ENCODE assay signal across 22 cellular contexts in genomic region chr10:113524539-113525490, GRCh38. TPM values are rescaled to one million over a fixed set of nuclear protein-coding genes. Genes with fewer than 3 reads are reported as not detected.
DNase-seq lines count a peak whose midpoint lies in the region; ATAC-seq and TF ChIP-seq lines count a peak whose summit lies in the region.
"Had no signal": no experiment of that assay in that cellular context is flagged by ENCODE, and none has a peak within 500 bp of the region (broad histone marks: within the 10 kb centered on the region; RNA-seq: fewer than 3 reads in every experiment).

No MANE protein-coding gene starts in this region.

- DNase-seq in AG10803 (ENCODE audit: low read depth) = peak; percentile 58
- DNase-seq in HCT116 (ENCODE audit: low read depth, low spot score) = no peak
- DNase-seq in breast epithelium (ENCODE audit: low spot score in 2 of 2) = no peak
- peak; percentile 23 to 49 for DNase-seq in lung microvascular endothelial cell (ENCODE audit: low read depth in 2 of 2)
- DNase-seq in activated CD8-positive, alpha-beta memory T cell treated with anti-CD3 and anti-CD28 coated beads, Interleukin-2, amount 50 U/mL, for 48 hours = no peak
- DNase-seq in activated CD8-positive, alpha-beta T cell treated with anti-CD3 and anti-CD28 coated beads, Interleukin-2, amount 10 ng/mL, durations not matched to agents 7 days and 5 days = no peak
- DNase-seq: activated CD4-positive, alpha-beta memory T cell treated with anti-CD3 and anti-CD28 coated beads for 36 hours; Calu3; effector memory CD8-positive, alpha-beta T cell; gastrocnemius medialis; naive B cell; NCI-H1105; stimulated activated CD4-positive, alpha-beta T cell treated with anti-CD3 and anti-CD28 coated beads, Interleukin-12 subunit alpha, Interleukin-12 subunit beta, amount 100 ng/mL, for 4 hours; stimulated activated naive CD4-positive, alpha-beta T cell had no signal

- POLR2A ChIA-PET in HCT116 (lab: Charles Lee) = no interaction called here
- POLR2A ChIA-PET in activated CD8-positive, alpha-beta T cell treated with anti-CD3 and anti-CD28 coated beads, Interleukin-2, amount 10 ng/mL, durations not matched to agents 7 days and 5 days (lab: Charles Lee) = interaction anchor here (0.7 kb wide), 1 partner anchor 431 kb away, joined by 3 read pairs; no protein-coding TSS in a partner anchor

- TF ChIP-seq RAD21 in HCT116 (IDR thresholded peaks at IDR 0.05; ENCODE audit: low read depth) = no peak

- intact Hi-C loops in HCT116 (cut with micrococcal nuclease) = loop anchor here (5.0 to 10.0 kb wide), 3 partner anchors 138 to 803 kb away; no protein-coding TSS in a partner anchor
- intact Hi-C loops in breast epithelium (cut with DNase I; ENCODE audit: low total_unique reads) = no loop called here

- ATAC-seq in HCT116 (no peak), GM18909 (IDR thresholded peaks at IDR 0.05; ENCODE audit: poor library complexity, unreplicated experiment) (no peak), GM21737 (IDR thresholded peaks at IDR 0.05; ENCODE audit: unreplicated experiment) (no peak)
- ATAC-seq in activated CD8-positive, alpha-beta T cell treated with anti-CD3 and anti-CD28 coated beads, Interleukin-2, amount 10 ng/mL, durations not matched to agents 7 days and 5 days = no peak
- ATAC-seq: effector memory CD8-positive, alpha-beta T cell; gastrocnemius medialis had no signal

- H4K20me1 ChIP-seq in HCT116 (ENCODE audit: insufficient read depth) = no peaks in the 10 kb centered on the region

- no peaks in the 10 kb centered on the region for H3K9me2 ChIP-seq in HCT116 (ENCODE audit: insufficient read depth)

- H3K9ac ChIP-seq in HCT116 (ENCODE audit: low read length) = no peak overlapping the region

- BruUV-seq in HCT116 (replicated peaks; lab: Mats Ljungman, UMichigan) = no TSS peak

- TF ChIP-seq POLR2A in HCT116 (IDR thresholded peaks at IDR 0.05; ENCODE audit: borderline replicate concordance, extremely low read depth, insufficient read depth, insufficient read length) (no peak), breast epithelium (IDR thresholded peaks at IDR 0.05) (no peak)

- no peaks in the 10 kb centered on the region for H3K79me2 ChIP-seq in HCT116 (ENCODE audit: insufficient read depth, low read length)

- H3K36me3 ChIP-seq in HCT116 (ENCODE audit: control insufficient read depth in 1 of 2, insufficient read depth in 2 of 2, low read length in 2 of 2) (no peaks in the 10 kb centered on the region), breast epithelium (no peaks in the 10 kb centered on the region)
- H3K36me3 ChIP-seq: adrenal gland, gastrocnemius medialis, WERI-Rb-1 had no signal

- no peak overlapping the region for H3K4me3 ChIP-seq in AG10803 (ENCODE audit: low read length)
- H3K4me3 ChIP-seq in HCT116 (replicated peaks in 1 of 2; ENCODE audit: low read depth in 1 of 2, low read length in 2 of 2) = no peak overlapping the region
- H3K4me3 ChIP-seq in breast epithelium = no peak overlapping the region
- H3K4me3 ChIP-seq: adrenal gland, gastrocnemius medialis had no signal

- CTCF ChIA-PET in HCT116 (lab: Charles Lee) = interaction anchor here (1.3 kb wide), 1 partner anchor 38 kb away, joined by 4 read pairs; no protein-coding TSS in a partner anchor
- CTCF ChIA-PET in activated CD8-positive, alpha-beta T cell treated with anti-CD3 and anti-CD28 coated beads, Interleukin-2, amount 10 ng/mL, durations not matched to agents 7 days and 5 days (lab: Charles Lee) = no interaction called here

- H3K4me2 ChIP-seq in HCT116 (ENCODE audit: low read length) = no peak overlapping the region

- H3K36me3 Mint-ChIP-seq in activated CD8-positive, alpha-beta T cell treated with anti-CD3 and anti-CD28 coated beads, Interleukin-2, amount 10 ng/mL, durations not matched to agents 7 days and 5 days (ENCODE audit: low read depth) = no peaks in the 10 kb centered on the region
- H3K36me3 Mint-ChIP-seq: activated CD4-positive, alpha-beta memory T cell treated with anti-CD3 and anti-CD28 coated beads for 36 hours; naive B cell had no signal

- TF ChIP-seq CTCF in AG10803 (conservative IDR thresholded peaks at IDR 0.05; ENCODE audit: low read length) = no peak
- no peak for TF ChIP-seq CTCF in HCT116 (IDR thresholded peaks at IDR 0.05 in 2 of 3, conservative IDR thresholded peaks at IDR 0.05 in 1 of 3; ENCODE audit: borderline replicate concordance in 1 of 3, insufficient read depth in 1 of 3, low read depth in 2 of 3, low read length in 2 of 3)
- TF ChIP-seq CTCF in breast epithelium (IDR thresholded peaks at IDR 0.05) = no peak

- no peak overlapping the region for H3K27ac ChIP-seq in HCT116 (ENCODE audit: low read depth, low read length)
- H3K27ac ChIP-seq in breast epithelium = peak overlapping the region; percentile 3 to 77
- H3K27ac ChIP-seq: adrenal gland, gastrocnemius medialis, WERI-Rb-1 had no signal

- H3K4me1 Mint-ChIP-seq in activated CD8-positive, alpha-beta T cell treated with anti-CD3 and anti-CD28 coated beads, Interleukin-2, amount 10 ng/mL, durations not matched to agents 7 days and 5 days (ENCODE audit: low read depth) = no peaks in the 10 kb centered on the region
- H3K4me1 Mint-ChIP-seq: IgD-negative memory B cell, naive B cell had no signal

- H3K4me1 ChIP-seq in HCT116 (ENCODE audit: control insufficient read depth in 1 of 2, insufficient read depth in 2 of 2, low read length in 2 of 2) (peaks cover 9 to 11% of the 10 kb centered on the region in 2 experiments; a peak in 3 of 4 replicates), breast epithelium (no peaks in the 10 kb centered on the region)
- H3K4me1 ChIP-seq: adrenal gland had no signal

- H3K9me3 Mint-ChIP-seq in activated CD8-positive, alpha-beta T cell treated with anti-CD3 and anti-CD28 coated beads, Interleukin-2, amount 10 ng/mL, durations not matched to agents 7 days and 5 days (ENCODE audit: insufficient read depth) = no peaks in the 10 kb centered on the region
- H3K9me3 Mint-ChIP-seq: activated CD4-positive, alpha-beta memory T cell treated with anti-CD3 and anti-CD28 coated beads for 36 hours; effector memory CD8-positive, alpha-beta T cell; IgD-negative memory B cell; naive B cell had no signal

- no peaks in the 10 kb centered on the region for H3K27me3 Mint-ChIP-seq in activated CD8-positive, alpha-beta T cell treated with anti-CD3 and anti-CD28 coated beads, Interleukin-2, amount 10 ng/mL, durations not matched to agents 7 days and 5 days (ENCODE audit: low read depth)
- H3K27me3 Mint-ChIP-seq: progenitor cell of endocrine pancreas had no signal

- H3K27ac Mint-ChIP-seq in activated CD8-positive, alpha-beta T cell treated with anti-CD3 and anti-CD28 coated beads, Interleukin-2, amount 10 ng/mL, durations not matched to agents 7 days and 5 days = no peak overlapping the region
- H3K27ac Mint-ChIP-seq: activated CD4-positive, alpha-beta memory T cell treated with anti-CD3 and anti-CD28 coated beads for 36 hours; effector memory CD8-positive, alpha-beta T cell; IgD-negative memory B cell; naive B cell; progenitor cell of endocrine pancreas had no signal

- H3K9me3 ChIP-seq in HCT116 (ENCODE audit: control insufficient read depth in 1 of 2, insufficient read depth in 1 of 2, low read depth in 1 of 2, low read length in 2 of 2) (no peaks in the 10 kb centered on the region), breast epithelium (no peaks in the 10 kb centered on the region)
- H3K9me3 ChIP-seq: adrenal gland, gastrocnemius medialis had no signal

- no peak overlapping the region for H2AFZ ChIP-seq in HCT116 (ENCODE audit: low read depth, low read length, poor library complexity, severe bottlenecking)

- RAD21 ChIA-PET in HCT116 (lab: Charles Lee; ENCODE audit: low non-redundant PET in 1 of 2, low total read pairs in 2 of 2, uncharacterized antibody in 2 of 2, unreplicated experiment in 2 of 2) = no interaction called here

- no peak overlapping the region for H3K4me3 Mint-ChIP-seq in activated CD8-positive, alpha-beta T cell treated with anti-CD3 and anti-CD28 coated beads, Interleukin-2, amount 10 ng/mL, durations not matched to agents 7 days and 5 days
- H3K4me3 Mint-ChIP-seq: activated CD4-positive, alpha-beta memory T cell treated with anti-CD3 and anti-CD28 coated beads for 36 hours; effector memory CD8-positive, alpha-beta T cell; IgD-negative memory B cell; naive B cell had no signal

- peaks cover 16% of the 10 kb centered on the region; the same call in 1 of the 2 replicates for H3K27me3 ChIP-seq in HCT116 (ENCODE audit: insufficient read depth, low read length)
- H3K27me3 ChIP-seq in breast epithelium = no peaks in the 10 kb centered on the region
- H3K27me3 ChIP-seq: adrenal gland, gastrocnemius medialis had no signal

TF ChIP-seq in HCT116, 20 proteins besides CTCF, POLR2A, EP300 and RAD21 (continues in another document):
- peak; percentile 49 for TF ChIP-seq TCF7L2 (IDR thresholded peaks at IDR 0.05; ENCODE audit: borderline replicate concordance, extremely low read depth, insufficient read depth, insufficient read length)
- no peak for TF ChIP-seq EZH2 (IDR thresholded peaks at IDR 0.05)
- TF ChIP-seq ZBTB33 (IDR thresholded peaks at IDR 0.05; ENCODE audit: extremely low read depth, insufficient replicate concordance, low read length) = no peak
- peak; percentile 32; the same call in 1 of the 2 replicates for TF ChIP-seq FOSL1 (IDR thresholded peaks at IDR 0.05; ENCODE audit: low read depth)
- no peak for TF ChIP-seq SRF (IDR thresholded peaks at IDR 0.05; ENCODE audit: low read depth)
- TF ChIP-seq YY1 (IDR thresholded peaks at IDR 0.05; ENCODE audit: extremely low read depth, insufficient replicate concordance, low read depth, low read length) = no peak
- TF ChIP-seq EGR1 (IDR thresholded peaks at IDR 0.05; ENCODE audit: low read depth) = no peak
- no peak for TF ChIP-seq ELF1 (IDR thresholded peaks at IDR 0.05; ENCODE audit: borderline replicate concordance, low read depth)

RNA-seq across cellular contexts. Expression of gene HABP2, which starts 28.0 kb away (rescaled TPM):
- total RNA-seq in HCT116 (2021; ENCODE audit: unreplicated experiment) (0.20 TPM), breast epithelium (under 1 TPM in 2 of 3 donors, not detected in 1; 0.29 to 0.66 TPM), lung microvascular endothelial cell (under 0.01 TPM in 1 of 2 replicates, not detected in the other)
- 0.03 TPM in 1 of 2 replicates, not detected in the other for polyA plus RNA-seq in HCT116 (2012)
- not detected for total RNA-seq in activated CD8-positive, alpha-beta T cell treated with anti-CD3 and anti-CD28 coated beads, Interleukin-2, amount 10 ng/mL, durations not matched to agents 7 days and 5 days
- total RNA-seq: activated CD4-positive, alpha-beta memory T cell treated with anti-CD3 and anti-CD28 coated beads for 36 hours; T-helper 1 cell treated with Interleukin-12 subunit alpha and Interleukin-12 subunit beta and Interleukin-4 antibody, amounts not matched to agents 30 ng/mL and 1 ng/mL, for 36 hours; urinary bladder had no signal
- polyA plus RNA-seq: IgD-negative memory B cell had no signal

Comparison
In these comparisons a context has a peak if more than half of its experiments do, and no peak if none do; other contexts are left out.
1. DNase-seq: peak in AG10803 (single experiment) and lung microvascular endothelial cell (2 of 2); none in HCT116 (single experiment), breast epithelium (0 of 2), activated CD8-positive, alpha-beta memory T cell treated with anti-CD3 and anti-CD28 coated beads, Interleukin-2, amount 50 U/mL, for 48 hours (single experiment) and activated CD8-positive, alpha-beta T cell treated with anti-CD3 and anti-CD28 coated beads, Interleukin-2, amount 10 ng/mL, durations not matched to agents 7 days and 5 days (single experiment).